In genomic region chr19:943551-944170, GRCh38 we compare ENCODE assay signal across 25 cellular contexts. TPM values are rescaled to one million over a fixed set of nuclear protein-coding genes. Genes with fewer than 3 reads are reported as not detected.
A peak's percentile ranks its signal among the peaks of the same experiment; 100 is the strongest.
DNase-seq lines count a peak whose midpoint lies in the region; ATAC-seq, FAIRE-seq and TF ChIP-seq lines count a peak whose summit lies in the region.
"Had no signal": no experiment of that assay in that cellular context is flagged by ENCODE, and none has a peak within 500 bp of the region (broad histone marks: within the 10 kb centered on the region; RNA-seq: fewer than 3 reads in every experiment).

No MANE protein-coding gene starts in this region.

- WGBS in GM12878 (ENCODE audit: insufficient coverage, insufficient replicate concordance, low lambda C conversion rate, missing lambda C conversion rate), result 95% methylated on average over 17 of the region's 17 CpGs

- FAIRE-seq in GM12891 (lab: Jason Lieb, UNC) (peak; percentile 28), GM12878 (lab: Jason Lieb, UNC) (no peak)
- FAIRE-seq: A204.1, G401.6, GM19239, H54, HTR-8/SVneo had no signal

- H3K27me3 ChIP-seq in GM12878 (replicated peaks in 1 of 2; ENCODE audit: control insufficient read depth in 2 of 2, insufficient read depth in 2 of 2, low read length in 1 of 2), result no peaks in the 10 kb centered on the region
- H3K27me3 ChIP-seq: SJSA1 had no signal

- H3K9me3 ChIP-seq in GM12878 (replicated peaks; ENCODE audit: control insufficient read depth, insufficient read depth, low read length), result no peaks in the 10 kb centered on the region
- H3K9me3 ChIP-seq: Caco-2, SJSA1 had no signal

- H3K4me3 ChIP-seq in GM12878, result no peak overlapping the region
- H3K4me3 ChIP-seq: SJSA1 had no signal

- no peak for TF ChIP-seq EP300 in GM12878 (IDR thresholded peaks at IDR 0.05; ENCODE audit: borderline replicate concordance in 1 of 2, control insufficient read depth in 1 of 2, low read depth in 2 of 2, low read length in 2 of 2)

- H3K9me3 Mint-ChIP-seq in mesothelial cell of epicardium, result no peaks in the 10 kb centered on the region
- no peaks in the 10 kb centered on the region for H3K9me3 Mint-ChIP-seq in stimulated activated memory B cell treated with anti-CD40 and anti-IgM and Interleukin-4, amounts not matched to agents 10 μg/mL and 1 μg/mL and 100 μg/mL, for 72 hours
- H3K9me3 Mint-ChIP-seq: CD8-positive, alpha-beta T cell had no signal

- POLR2A ChIA-PET in GM12878 (lab: Charles Lee), result no interaction called here

- H3K27me3 Mint-ChIP-seq in mesothelial cell of epicardium (ENCODE audit: low read depth), result no peaks in the 10 kb centered on the region
- no peaks in the 10 kb centered on the region for H3K27me3 Mint-ChIP-seq in stimulated activated memory B cell treated with anti-CD40 and anti-IgM and Interleukin-4, amounts not matched to agents 10 μg/mL and 1 μg/mL and 100 μg/mL, for 72 hours

- H4K20me1 ChIP-seq in GM12878 (ENCODE audit: control insufficient read depth, insufficient read depth), result no peaks in the 10 kb centered on the region; the same call in 1 of the 2 replicates

- no peak overlapping the region for H3K4me3 Mint-ChIP-seq in mesothelial cell of epicardium
- no peak overlapping the region for H3K4me3 Mint-ChIP-seq in stimulated activated memory B cell treated with anti-CD40 and anti-IgM and Interleukin-4, amounts not matched to agents 10 μg/mL and 1 μg/mL and 100 μg/mL, for 72 hours
- H3K4me3 Mint-ChIP-seq: CD8-positive, alpha-beta T cell had no signal

- CTCF ChIA-PET in GM12878 (lab: Yijun Ruan, JAX), result no interaction called here

- SMC1A ChIA-PET in GM12878 (lab: Charles Lee; ENCODE audit: uncharacterized antibody, unreplicated experiment), result interaction anchor here (1.1 kb wide), 1 partner anchor 210 kb away, joined by 4 read pairs; no protein-coding TSS in a partner anchor

- TF ChIP-seq CTCF in GM12878 (IDR thresholded peaks at IDR 0.05 in 2 of 3, conservative IDR thresholded peaks at IDR 0.05 in 1 of 3; ENCODE audit: control insufficient read depth in 2 of 3, extremely low read depth in 1 of 3, insufficient read depth in 1 of 3, low read depth in 3 of 3, low read length in 3 of 3) (no peak), mesothelial cell of epicardium (IDR thresholded peaks at IDR 0.05; ENCODE audit: unreplicated experiment) (no peak)

- TF ChIP-seq POLR2A in GM12891 (IDR thresholded peaks at IDR 0.05; ENCODE audit: low read depth, low read length) (no peak), GM12878 (IDR thresholded peaks at IDR 0.05; ENCODE audit: low read depth, low read length) (no peak)

- no peak overlapping the region for H3K9ac ChIP-seq in GM12878 (ENCODE audit: control insufficient read depth, insufficient read depth, low read length)

- no peak overlapping the region for H3K4me2 ChIP-seq in GM12878 (ENCODE audit: control insufficient read depth, insufficient read depth)

- peak overlapping the region; percentile 92 for H3K27ac Mint-ChIP-seq in mesothelial cell of epicardium
- H3K27ac Mint-ChIP-seq in stimulated activated memory B cell treated with anti-CD40 and anti-IgM and Interleukin-4, amounts not matched to agents 10 μg/mL and 1 μg/mL and 100 μg/mL, for 72 hours, result peak overlapping the region; percentile 78
- H3K27ac Mint-ChIP-seq: CD8-positive, alpha-beta T cell had no signal

- no peak overlapping the region for H3K27ac ChIP-seq in GM12878 (ENCODE audit: control insufficient read depth, insufficient read depth)
- H3K27ac ChIP-seq: C4-2B, SJSA1 had no signal

- BruUV-seq in GM12878 (replicated peaks; lab: Mats Ljungman, UMichigan), result TSS peak; percentile 29

- no peak for ATAC-seq in GM12878
- no peak for ATAC-seq in stimulated activated memory B cell treated with anti-CD40 and anti-IgM and Interleukin-4, amounts not matched to agents 10 μg/mL and 1 μg/mL and 100 μg/mL, for 72 hours
- ATAC-seq in HG03196 (IDR thresholded peaks at IDR 0.05; ENCODE audit: unreplicated experiment), result no peak
- no peak for ATAC-seq in HG03280 (IDR thresholded peaks at IDR 0.05; ENCODE audit: unreplicated experiment)
- ATAC-seq: CD8-positive, alpha-beta T cell had no signal

- no peak overlapping the region for H2AFZ ChIP-seq in GM12878 (ENCODE audit: control insufficient read depth, low read depth, low read length)

- intact Hi-C loops in GM12878 (cut with micrococcal nuclease; ENCODE audit: unreplicated experiment), result no loop called here

- peaks cover 18 to 31% of the 10 kb centered on the region in 2 experiments for H3K36me3 ChIP-seq in GM12878 (ENCODE audit: control insufficient read depth in 2 of 2, insufficient read depth in 2 of 2, low read length in 1 of 2)

- H3K4me1 ChIP-seq in GM12878 (ENCODE audit: control insufficient read depth, insufficient read depth, low read length), result peaks cover 16% of the 10 kb centered on the region

- peaks cover 61% of the 10 kb centered on the region for H3K79me2 ChIP-seq in GM12878 (ENCODE audit: control insufficient read depth, insufficient read depth, low read length)

- peaks cover 22% of the 10 kb centered on the region for H3K36me3 Mint-ChIP-seq in mesothelial cell of epicardium
- peaks cover 55% of the 10 kb centered on the region for H3K36me3 Mint-ChIP-seq in stimulated activated memory B cell treated with anti-CD40 and anti-IgM and Interleukin-4, amounts not matched to agents 10 μg/mL and 1 μg/mL and 100 μg/mL, for 72 hours
- H3K36me3 Mint-ChIP-seq: CD8-positive, alpha-beta T cell had no signal

- DNase-seq in GM12891 (ENCODE audit: insufficient read length, low spot score), result no peak
- no peak for DNase-seq in GM12878 (ENCODE audit: low read depth, low spot score)
- no peak for DNase-seq in mesothelial cell of epicardium (ENCODE audit: low spot score in 2 of 2, unreplicated experiment in 2 of 2)
- DNase-seq in NCI-H524 (lab: John Stamatoyannopoulos, UW), result no peak
- DNase-seq: NCI-H1048, NCI-H1417, NCI-H1694, NCI-H2029 treated with DMSO at 0.1 percent for 48 hours, NCI-H446 treated with DMSO at 0.1 percent for 48 hours, NCI-H526 treated with DMSO at 0.1 percent for 48 hours, RPMI8226 had no signal

- RAD21 ChIA-PET in GM12878 (lab: Charles Lee; ENCODE audit: unreplicated experiment), result no interaction called here

- H3K4me1 Mint-ChIP-seq in mesothelial cell of epicardium, result peaks cover 29% of the 10 kb centered on the region
- H3K4me1 Mint-ChIP-seq in stimulated activated memory B cell treated with anti-CD40 and anti-IgM and Interleukin-4, amounts not matched to agents 10 μg/mL and 1 μg/mL and 100 μg/mL, for 72 hours, result peaks cover 63% of the 10 kb centered on the region

- TF ChIP-seq RAD21 in GM12878 (IDR thresholded peaks at IDR 0.05; ENCODE audit: insufficient read depth, low read depth, low read length), result no peak

- in situ Hi-C loops in GM12878 (cut with MboI), result no loop called here

RNA-seq across cellular contexts. Expression of gene ARID3A, which starts 17.8 kb away (rescaled TPM):
- polyA plus RNA-seq in GM12891 (2012; ENCODE audit: low read depth, missing spikeins), result 24.1 TPM
- 148 and 152 TPM in 2 replicates for total RNA-seq in GM12878 (2013; cell fraction: nucleolus; rRNA removed)
- total RNA-seq in GM12878 (2014; rRNA removed) (30.2 and 34.2 TPM in 2 replicates), GM12878 (2014; rRNA removed; fragmentation: Illumina TruSeq; extraction: Trizol) (18.3 and 23.6 TPM in 2 replicates), GM12878 (2021) (68.3 and 70.0 TPM in 2 replicates), mesothelial cell of epicardium (65.9 to 72.4 TPM (median 70.6 TPM) in 3 replicates)
- 10.8 TPM for polyA plus RNA-seq in GM12878 (2011; ENCODE audit: low read depth)
- polyA plus RNA-seq in GM12878 (2011; rRNA removed) (6.5 and 17.1 TPM in 2 replicates), GM12878 (2014; fragmentation: Illumina TruSeq; extraction: Trizol) (5.7 and 16.3 TPM in 2 replicates), GM12878 (2014; fragmentation: Nextera tagmentation; extraction: Ambion mirVana) (1 to 10 TPM in 1 of 2 experiments, under 1 TPM in 1; 0.76 to 1.6 TPM), GM12878 (2014; rRNA removed) (37.0 and 45.1 TPM in 2 replicates), GM12878 (2016; fragmentation: Nextera tagmentation; extraction: Ambion mirVana) (1 to 10 TPM; 8.9 to 9.6 TPM)
- polyA plus RNA-seq in GM12878 (2011; cell fraction: cytosol; rRNA removed), result 22.9 and 33.7 TPM in 2 replicates
- 52.3 and 76.3 TPM in 2 replicates for polyA plus RNA-seq in GM12878 (2011; cell fraction: nucleus; rRNA removed)
- polyA plus RNA-seq in GM12878 (2012), result 33.7 and 35.9 TPM in 2 replicates
- polyA minus RNA-seq in GM12878 (2011; rRNA and poly(A)+ RNA removed), result 42.1 and 69.0 TPM in 2 replicates
- polyA minus RNA-seq in GM12878 (2011; cell fraction: cytosol; rRNA and poly(A)+ RNA removed), result 48.9 and 50.8 TPM in 2 replicates
- 33.1 and 53.2 TPM in 2 replicates for polyA minus RNA-seq in GM12878 (2011; cell fraction: nucleus; rRNA and poly(A)+ RNA removed)

RNA-seq across cellular contexts. Expression of gene KISS1R, which starts 26.5 kb away (rescaled TPM):
- 0.63 TPM for polyA plus RNA-seq in GM12891 (2012; ENCODE audit: low read depth, missing spikeins)
- total RNA-seq in GM12878 (2013; cell fraction: nucleolus; rRNA removed), result 16.9 and 18.1 TPM in 2 replicates
- total RNA-seq in GM12878 (2014; rRNA removed) (0.60 and 2.7 TPM in 2 replicates), GM12878 (2014; rRNA removed; fragmentation: Illumina TruSeq; extraction: Trizol) (not detected in 2 replicates), GM12878 (2021) (1.8 TPM in 2 replicates), mesothelial cell of epicardium (1.0 to 1.5 TPM (median 1.1 TPM) in 3 replicates)
- 0.30 TPM for polyA plus RNA-seq in GM12878 (2011; ENCODE audit: low read depth)
- polyA plus RNA-seq in GM12878 (2011; rRNA removed) (1.6 and 2.8 TPM in 2 replicates), GM12878 (2014; fragmentation: Illumina TruSeq; extraction: Trizol) (not detected in 2 replicates), GM12878 (2014; fragmentation: Nextera tagmentation; extraction: Ambion mirVana) (under 1 TPM in 1 of 2 experiments, not detected in 1; 0.13 TPM), GM12878 (2014; rRNA removed) (0.83 and 2.1 TPM in 2 replicates), GM12878 (2016; fragmentation: Nextera tagmentation; extraction: Ambion mirVana) (1 to 10 TPM in 1 of 2 experiments, under 1 TPM in 1; 0.14 to 1.4 TPM)
- 2.7 and 4.7 TPM in 2 replicates for polyA plus RNA-seq in GM12878 (2011; cell fraction: cytosol; rRNA removed)
- 19.3 and 20.1 TPM in 2 replicates for polyA plus RNA-seq in GM12878 (2011; cell fraction: nucleus; rRNA removed)
- 1.9 and 2.3 TPM in 2 replicates for polyA plus RNA-seq in GM12878 (2012)
- polyA minus RNA-seq in GM12878 (2011; rRNA and poly(A)+ RNA removed), result 0.29 and 1.3 TPM in 2 replicates
- polyA minus RNA-seq in GM12878 (2011; cell fraction: cytosol; rRNA and poly(A)+ RNA removed), result 1.9 and 2.8 TPM in 2 replicates
- 1.7 and 3.2 TPM in 2 replicates for polyA minus RNA-seq in GM12878 (2011; cell fraction: nucleus; rRNA and poly(A)+ RNA removed)
- total RNA-seq: Right ventricle myocardium superior, SJSA1 had no signal
- polyA plus RNA-seq: AG04450 had no signal

RNA-seq across cellular contexts. Expression of gene R3HDM4, which starts 30.6 kb away (rescaled TPM):
- polyA plus RNA-seq in GM12891 (2012; ENCODE audit: low read depth, missing spikeins), result 35.8 TPM
- 17.9 and 20.1 TPM in 2 replicates for total RNA-seq in GM12878 (2013; cell fraction: nucleolus; rRNA removed)
- total RNA-seq in GM12878 (2014; rRNA removed) (24.3 and 28.1 TPM in 2 replicates), GM12878 (2014; rRNA removed; fragmentation: Illumina TruSeq; extraction: Trizol) (18.2 and 19.6 TPM in 2 replicates), GM12878 (2021) (51.6 and 54.5 TPM in 2 replicates), mesothelial cell of epicardium (47.4 to 50.5 TPM (median 49.5 TPM) in 3 replicates)
- polyA plus RNA-seq in GM12878 (2011; ENCODE audit: low read depth), result 14.1 TPM
- polyA plus RNA-seq in GM12878 (2011; rRNA removed) (12.1 and 26.1 TPM in 2 replicates), GM12878 (2014; fragmentation: Illumina TruSeq; extraction: Trizol) (16.4 and 27.2 TPM in 2 replicates), GM12878 (2014; fragmentation: Nextera tagmentation; extraction: Ambion mirVana) (1 to 10 TPM; 1.3 to 4.2 TPM), GM12878 (2014; rRNA removed) (65.8 and 78.8 TPM in 2 replicates), GM12878 (2016; fragmentation: Nextera tagmentation; extraction: Ambion mirVana) (10 to 100 TPM; 36.0 to 44.0 TPM)
- polyA plus RNA-seq in GM12878 (2011; cell fraction: cytosol; rRNA removed), result 43.8 and 54.5 TPM in 2 replicates
- 41.0 and 44.6 TPM in 2 replicates for polyA plus RNA-seq in GM12878 (2011; cell fraction: nucleus; rRNA removed)
- polyA plus RNA-seq in GM12878 (2012), result 39.6 and 50.1 TPM in 2 replicates
- 8.9 and 20.7 TPM in 2 replicates for polyA minus RNA-seq in GM12878 (2011; rRNA and poly(A)+ RNA removed)
- polyA minus RNA-seq in GM12878 (2011; cell fraction: cytosol; rRNA and poly(A)+ RNA removed), result 11.9 and 12.1 TPM in 2 replicates
- polyA minus RNA-seq in GM12878 (2011; cell fraction: nucleus; rRNA and poly(A)+ RNA removed), result 4.8 and 6.7 TPM in 2 replicates

RNA-seq across cellular contexts. Expression of gene WDR18, which starts 40.5 kb away (rescaled TPM):
- 44.1 TPM for polyA plus RNA-seq in GM12891 (2012; ENCODE audit: low read depth, missing spikeins)
- total RNA-seq in GM12878 (2013; cell fraction: nucleolus; rRNA removed), result 32.4 and 34.2 TPM in 2 replicates
- total RNA-seq in GM12878 (2014; rRNA removed) (85.0 and 97.5 TPM in 2 replicates), GM12878 (2014; rRNA removed; fragmentation: Illumina TruSeq; extraction: Trizol) (13.6 and 16.5 TPM in 2 replicates), GM12878 (2021) (92.1 and 97.3 TPM in 2 replicates), mesothelial cell of epicardium (59.3 to 65.2 TPM (median 59.4 TPM) in 3 replicates)
- 15.8 TPM for polyA plus RNA-seq in GM12878 (2011; ENCODE audit: low read depth)
- polyA plus RNA-seq in GM12878 (2011; rRNA removed) (7.5 and 27.3 TPM in 2 replicates), GM12878 (2014; fragmentation: Illumina TruSeq; extraction: Trizol) (4.5 and 8.8 TPM in 2 replicates), GM12878 (2014; fragmentation: Nextera tagmentation; extraction: Ambion mirVana) (1 to 10 TPM; 3.0 to 3.3 TPM), GM12878 (2014; rRNA removed) (106 and 131 TPM in 2 replicates), GM12878 (2016; fragmentation: Nextera tagmentation; extraction: Ambion mirVana) (100 to 1,000 TPM; 192 to 206 TPM)
- 48.8 and 85.0 TPM in 2 replicates for polyA plus RNA-seq in GM12878 (2011; cell fraction: cytosol; rRNA removed)
- polyA plus RNA-seq in GM12878 (2011; cell fraction: nucleus; rRNA removed), result 165 and 192 TPM in 2 replicates
- 49.6 and 54.3 TPM in 2 replicates for polyA plus RNA-seq in GM12878 (2012)
- polyA minus RNA-seq in GM12878 (2011; rRNA and poly(A)+ RNA removed), result 22.5 and 45.0 TPM in 2 replicates
- 36.3 and 42.0 TPM in 2 replicates for polyA minus RNA-seq in GM12878 (2011; cell fraction: cytosol; rRNA and poly(A)+ RNA removed)
- polyA minus RNA-seq in GM12878 (2011; cell fraction: nucleus; rRNA and poly(A)+ RNA removed), result 27.1 and 39.9 TPM in 2 replicates

RNA-seq across cellular contexts. Expression of gene RNU6-9, which starts 50.4 kb away (rescaled TPM):
- polyA plus RNA-seq in GM12891 (2012; ENCODE audit: low read depth, missing spikeins), result not detected
- not detected in 2 replicates for total RNA-seq in GM12878 (2013; cell fraction: nucleolus; rRNA removed)
- total RNA-seq in GM12878 (2014; rRNA removed), result not detected in 2 replicates
- not detected in 2 replicates for total RNA-seq in GM12878 (2014; rRNA removed; fragmentation: Illumina TruSeq; extraction: Trizol)
- total RNA-seq in GM12878 (2021), result not detected in 2 replicates
- not detected for polyA plus RNA-seq in GM12878 (2011; ENCODE audit: low read depth)
- polyA plus RNA-seq in GM12878 (2011; rRNA removed), result not detected in 2 replicates
- not detected in 2 replicates for polyA plus RNA-seq in GM12878 (2011; cell fraction: cytosol; rRNA removed)
- polyA plus RNA-seq in GM12878 (2011; cell fraction: nucleus; rRNA removed), result not detected in 2 replicates
- polyA plus RNA-seq in GM12878 (2012), result not detected in 2 replicates
- not detected in 2 replicates for polyA plus RNA-seq in GM12878 (2014; fragmentation: Illumina TruSeq; extraction: Trizol)
- not detected for polyA plus RNA-seq in GM12878 (2014; fragmentation: Nextera tagmentation; extraction: Ambion mirVana)
- polyA plus RNA-seq in GM12878 (2014; rRNA removed), result not detected in 2 replicates
- polyA plus RNA-seq in GM12878 (2016; fragmentation: Nextera tagmentation; extraction: Ambion mirVana), result not detected
- 1,322 TPM in 1 of 2 replicates, not detected in the other for polyA minus RNA-seq in GM12878 (2011; rRNA and poly(A)+ RNA removed)
- not detected in 2 replicates for polyA minus RNA-seq in GM12878 (2011; cell fraction: cytosol; rRNA and poly(A)+ RNA removed)
- polyA minus RNA-seq in GM12878 (2011; cell fraction: nucleus; rRNA and poly(A)+ RNA removed), result under 0.01 TPM in 1 of 2 replicates, not detected in the other
- total RNA-seq in mesothelial cell of epicardium, result not detected in 3 replicates
- total RNA-seq: Caco-2; CD8-positive, alpha-beta T cell; Right ventricle myocardium superior; SJSA1 had no signal
- polyA plus RNA-seq: AG04450 had no signal
